Comparison of ENCODE assay signal across 8 cellular contexts in genomic region chr2:84458436-84459027, GRCh38. TPM values are rescaled to one million over a fixed set of nuclear protein-coding genes. Genes with fewer than 3 reads are reported as not detected.
DNase-seq lines count a peak whose midpoint lies in the region; ATAC-seq, FAIRE-seq and TF ChIP-seq lines count a peak whose summit lies in the region.

No MANE protein-coding gene starts in this region.

- peaks cover 2% of the 10 kb centered on the region for H3K36me3 Mint-ChIP-seq in activated CD4-positive, alpha-beta memory T cell treated with anti-CD3 and anti-CD28 coated beads, Interleukin-2, amount 10 ng/mL, durations not matched to agents 7 days and 5 days (ENCODE audit: low read depth)

- peak overlapping the region; percentile 77 for H3K27ac Mint-ChIP-seq in activated CD4-positive, alpha-beta memory T cell treated with anti-CD3 and anti-CD28 coated beads, Interleukin-2, amount 10 ng/mL, durations not matched to agents 7 days and 5 days

- H3K18ac ChIP-seq in neuronal stem cell (ENCODE audit: low read length), result peak overlapping the region; percentile 67

- H2BK5ac ChIP-seq in neuronal stem cell (ENCODE audit: low read length), result no peak overlapping the region

- H3K4me3 ChIP-seq in fibroblast of pulmonary artery (replicated peaks; ENCODE audit: low read depth, low read length) (peak overlapping the region; percentile 70), neuronal stem cell (ENCODE audit: low read length in 2 of 2) (peak overlapping the region; percentile 77 to 97)

- no peak overlapping the region for H4K8ac ChIP-seq in neuronal stem cell (ENCODE audit: low read depth, low read length)

- POLR2A ChIA-PET in activated CD4-positive, alpha-beta memory T cell treated with anti-CD3 and anti-CD28 coated beads, Interleukin-2, amount 10 ng/mL, durations not matched to agents 7 days and 5 days (lab: Charles Lee), result interaction anchor here (0.8 to 1.9 kb wide), 17 partner anchors 8 to 595 kb away, joined by 3 to 14 read pairs (median 4); partner anchors contain the start of genes DNAH6, TMSB10 and TRABD2A

- H4K91ac ChIP-seq in neuronal stem cell (ENCODE audit: low read depth, low read length, poor library complexity), result no peak overlapping the region

- H3K4me1 Mint-ChIP-seq in activated CD4-positive, alpha-beta memory T cell treated with anti-CD3 and anti-CD28 coated beads, Interleukin-2, amount 10 ng/mL, durations not matched to agents 7 days and 5 days, result peaks cover 40% of the 10 kb centered on the region

- H3K9me3 Mint-ChIP-seq in activated CD4-positive, alpha-beta memory T cell treated with anti-CD3 and anti-CD28 coated beads, Interleukin-2, amount 10 ng/mL, durations not matched to agents 7 days and 5 days, result no peaks in the 10 kb centered on the region

- H2AFZ ChIP-seq in neuronal stem cell (ENCODE audit: low read length), result peak overlapping the region; percentile 86

- H3K4me2 ChIP-seq in neuronal stem cell (ENCODE audit: insufficient read depth, low read length, poor library complexity, severe bottlenecking), result peak overlapping the region; percentile 58

- H3K4me3 Mint-ChIP-seq in activated CD4-positive, alpha-beta memory T cell treated with anti-CD3 and anti-CD28 coated beads, Interleukin-2, amount 10 ng/mL, durations not matched to agents 7 days and 5 days, result peak overlapping the region; percentile 87

- no peaks in the 10 kb centered on the region for H3K36me3 ChIP-seq in neuronal stem cell (replicated peaks in 1 of 2; ENCODE audit: control insufficient read depth in 2 of 2, insufficient read depth in 2 of 2, low read length in 2 of 2)

- peak overlapping the region; percentile 32 for H3K14ac ChIP-seq in neuronal stem cell (ENCODE audit: low read length)

- DNase-seq in COLO668 (lab: John Stamatoyannopoulos, UW; ENCODE audit: unreplicated experiment) (peak; percentile 25), fibroblast of pulmonary artery (ENCODE audit: low read depth) (no peak), neuronal stem cell (ENCODE audit: low spot score) (no peak), RCC 7860 (ENCODE audit: low spot score) (no peak), cortex of kidney (lab: John Stamatoyannopoulos, UW) (no peak)
- peak; percentile 41 for DNase-seq in activated CD4-positive, alpha-beta memory T cell treated with anti-CD3 and anti-CD28 coated beads, Interleukin-2, amount 10 ng/mL, durations not matched to agents 7 days and 5 days

- ATAC-seq in GM19463 (IDR thresholded peaks at IDR 0.05; ENCODE audit: unreplicated experiment) (peak; percentile 28), HG03521 (IDR thresholded peaks at IDR 0.05; ENCODE audit: unreplicated experiment) (peak; percentile 32)

- no peak for FAIRE-seq in RCC 7860 (lab: Jason Lieb, UNC)

- WGBS in neuronal stem cell (ENCODE audit: extremely low coverage in 2 of 2, insufficient read length in 2 of 2, insufficient replicate concordance in 1 of 2), 2 donors, result no CpG with 5 or more reads among the region's 19 CpGs

- peaks cover 2% of the 10 kb centered on the region in 2 donors for H3K4me1 ChIP-seq in neuronal stem cell (ENCODE audit: control insufficient read depth in 2 of 2, insufficient read depth in 1 of 2, low read depth in 1 of 2, low read length in 2 of 2)

- H2BK15ac ChIP-seq in neuronal stem cell (ENCODE audit: low read length), result no peak overlapping the region

- H3K9ac ChIP-seq in neuronal stem cell (ENCODE audit: low read depth, low read length, poor library complexity), result peak overlapping the region; percentile 87

- no peak overlapping the region for H2BK120ac ChIP-seq in neuronal stem cell (ENCODE audit: low read depth, low read length)

- no peak overlapping the region for H3K27ac ChIP-seq in neuronal stem cell (replicated peaks; ENCODE audit: low read length)

- H3K27me3 Mint-ChIP-seq in activated CD4-positive, alpha-beta memory T cell treated with anti-CD3 and anti-CD28 coated beads, Interleukin-2, amount 10 ng/mL, durations not matched to agents 7 days and 5 days, result no peaks in the 10 kb centered on the region

- no peaks in the 10 kb centered on the region for H3K9me3 ChIP-seq in neuronal stem cell (replicated peaks in 1 of 2; ENCODE audit: control insufficient read depth in 2 of 2, insufficient read depth in 1 of 2, low read depth in 1 of 2, low read length in 2 of 2)

- no peak for TF ChIP-seq CTCF in fibroblast of pulmonary artery (IDR thresholded peaks at IDR 0.05; ENCODE audit: low read length, missing control alignments)

- no peak overlapping the region for H2AK5ac ChIP-seq in neuronal stem cell (ENCODE audit: low read depth, low read length)

- H3K79me1 ChIP-seq in neuronal stem cell (ENCODE audit: low read depth, low read length), result peaks cover 3% of the 10 kb centered on the region

- H3K4ac ChIP-seq in neuronal stem cell (ENCODE audit: low read length), result no peak overlapping the region

- H3K23ac ChIP-seq in neuronal stem cell (ENCODE audit: low read depth, low read length, poor library complexity), result no peak overlapping the region

- no peak overlapping the region for H2BK12ac ChIP-seq in neuronal stem cell (ENCODE audit: low read length)

- H3K27me3 ChIP-seq in neuronal stem cell (ENCODE audit: control insufficient read depth in 3 of 3, insufficient read depth in 3 of 3, low read depth in 1 of 3, low read length in 3 of 3), result no peaks in the 10 kb centered on the region

- CTCF ChIA-PET in activated CD4-positive, alpha-beta memory T cell treated with anti-CD3 and anti-CD28 coated beads, Interleukin-2, amount 10 ng/mL, durations not matched to agents 7 days and 5 days (lab: Charles Lee), result interaction anchor here (0.8 to 1.7 kb wide), 2 partner anchors 60 to 467 kb away, joined by 3 to 8 read pairs; no protein-coding TSS in a partner anchor

RNA-seq across cellular contexts. Expression of gene SUCLG1, which starts 0.5 kb away (rescaled TPM):
- 10 to 100 TPM; 66.1 to 69.0 TPM for total RNA-seq in activated CD4-positive, alpha-beta memory T cell treated with anti-CD3 and anti-CD28 coated beads, Interleukin-2, amount 10 ng/mL, durations not matched to agents 7 days and 5 days
- 46.6 TPM for polyA plus RNA-seq in neuronal stem cell (2013, experiment 1 of 2)
- 46.1 TPM for polyA plus RNA-seq in neuronal stem cell (2013, experiment 2 of 2)

RNA-seq across cellular contexts. Expression of gene DNAH6, which starts 57.8 kb away (rescaled TPM):
- under 1 TPM; 0.45 to 0.50 TPM for total RNA-seq in activated CD4-positive, alpha-beta memory T cell treated with anti-CD3 and anti-CD28 coated beads, Interleukin-2, amount 10 ng/mL, durations not matched to agents 7 days and 5 days
- polyA plus RNA-seq in neuronal stem cell (2013, experiment 1 of 2), result 1.5 TPM
- 1.9 TPM for polyA plus RNA-seq in neuronal stem cell (2013, experiment 2 of 2)

Comparison
In these comparisons a context has a peak if more than half of its experiments do, and no peak if none do; other contexts are left out.
1. DNase-seq: peak in COLO668 (single experiment) and activated CD4-positive, alpha-beta memory T cell treated with anti-CD3 and anti-CD28 coated beads, Interleukin-2, amount 10 ng/mL, durations not matched to agents 7 days and 5 days (single experiment); none in fibroblast of pulmonary artery (single experiment), neuronal stem cell (single experiment), RCC 7860 (single experiment) and cortex of kidney (single experiment).